ENCODE assay signal across 1 cellular context in genomic region chr20:37727247-37727956, GRCh38.
A peak's percentile ranks its signal among the peaks of the same experiment; 100 is the strongest.
TF ChIP-seq lines count a peak whose summit lies in the region.

No MANE protein-coding gene starts in this region.

TF ChIP-seq in HepG2, 621 proteins besides CTCF, POLR2A, EP300 and RAD21 (continued from another document and continues in another):
- TF ChIP-seq, protein P1, sequence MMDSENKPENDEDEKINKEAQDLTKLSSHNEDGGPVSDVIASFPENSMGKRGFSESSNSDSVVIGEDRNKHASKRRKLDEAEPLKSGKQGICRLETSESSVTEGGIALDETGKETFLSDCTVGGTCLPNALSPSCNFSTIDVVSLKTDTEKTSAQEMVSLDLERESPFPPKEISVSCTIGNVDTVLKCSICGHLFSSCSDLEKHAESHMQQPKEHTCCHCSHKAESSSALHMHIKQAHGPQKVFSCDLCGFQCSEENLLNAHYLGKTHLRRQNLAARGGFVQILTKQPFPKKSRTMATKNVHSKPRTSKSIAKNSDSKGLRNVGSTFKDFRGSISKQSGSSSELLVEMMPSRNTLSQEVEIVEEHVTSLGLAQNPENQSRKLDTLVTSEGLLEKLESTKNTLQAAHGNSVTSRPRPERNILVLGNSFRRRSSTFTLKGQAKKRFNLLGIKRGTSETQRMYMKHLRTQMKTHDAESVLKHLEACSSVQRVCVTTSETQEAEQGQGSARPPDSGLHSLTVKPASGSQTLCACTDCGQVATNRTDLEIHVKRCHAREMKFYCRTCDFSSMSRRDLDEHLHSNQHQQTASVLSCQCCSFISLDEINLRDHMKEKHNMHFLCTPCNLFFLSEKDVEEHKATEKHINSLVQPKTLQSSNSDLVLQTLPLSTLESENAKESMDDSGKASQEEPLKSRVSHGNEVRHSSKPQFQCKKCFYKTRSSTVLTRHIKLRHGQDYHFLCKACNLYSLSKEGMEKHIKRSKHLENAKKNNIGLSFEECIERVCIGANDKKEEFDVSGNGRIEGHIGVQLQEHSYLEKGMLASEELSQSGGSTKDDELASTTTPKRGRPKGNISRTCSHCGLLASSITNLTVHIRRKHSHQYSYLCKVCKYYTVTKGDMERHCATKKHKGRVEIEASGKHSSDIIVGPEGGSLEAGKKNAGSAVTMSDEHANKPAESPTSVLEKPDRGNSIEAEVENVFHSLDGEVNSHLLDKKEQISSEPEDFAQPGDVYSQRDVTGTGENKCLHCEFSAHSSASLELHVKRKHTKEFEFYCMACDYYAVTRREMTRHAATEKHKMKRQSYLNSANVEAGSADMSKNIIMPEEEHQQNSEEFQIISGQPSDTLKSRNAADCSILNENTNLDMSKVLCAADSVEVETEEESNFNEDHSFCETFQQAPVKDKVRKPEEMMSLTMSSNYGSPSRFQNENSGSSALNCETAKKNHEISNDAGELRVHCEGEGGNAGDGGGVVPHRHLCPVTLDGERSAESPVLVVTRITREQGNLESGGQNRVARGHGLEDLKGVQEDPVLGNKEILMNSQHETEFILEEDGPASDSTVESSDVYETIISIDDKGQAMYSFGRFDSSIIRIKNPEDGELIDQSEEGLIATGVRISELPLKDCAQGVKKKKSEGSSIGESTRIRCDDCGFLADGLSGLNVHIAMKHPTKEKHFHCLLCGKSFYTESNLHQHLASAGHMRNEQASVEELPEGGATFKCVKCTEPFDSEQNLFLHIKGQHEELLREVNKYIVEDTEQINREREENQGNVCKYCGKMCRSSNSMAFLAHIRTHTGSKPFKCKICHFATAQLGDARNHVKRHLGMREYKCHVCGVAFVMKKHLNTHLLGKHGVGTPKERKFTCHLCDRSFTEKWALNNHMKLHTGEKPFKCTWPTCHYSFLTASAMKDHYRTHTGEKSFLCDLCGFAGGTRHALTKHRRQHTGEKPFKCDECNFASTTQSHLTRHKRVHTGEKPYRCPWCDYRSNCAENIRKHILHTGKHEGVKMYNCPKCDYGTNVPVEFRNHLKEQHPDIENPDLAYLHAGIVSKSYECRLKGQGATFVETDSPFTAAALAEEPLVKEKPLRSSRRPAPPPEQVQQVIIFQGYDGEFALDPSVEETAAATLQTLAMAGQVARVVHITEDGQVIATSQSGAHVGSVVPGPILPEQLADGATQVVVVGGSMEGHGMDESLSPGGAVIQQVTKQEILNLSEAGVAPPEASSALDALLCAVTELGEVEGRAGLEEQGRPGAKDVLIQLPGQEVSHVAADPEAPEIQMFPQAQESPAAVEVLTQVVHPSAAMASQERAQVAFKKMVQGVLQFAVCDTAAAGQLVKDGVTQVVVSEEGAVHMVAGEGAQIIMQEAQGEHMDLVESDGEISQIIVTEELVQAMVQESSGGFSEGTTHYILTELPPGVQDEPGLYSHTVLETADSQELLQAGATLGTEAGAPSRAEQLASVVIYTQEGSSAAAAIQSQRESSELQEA (CRISPR knock-in tag; IDR thresholded peaks at IDR 0.05; ENCODE audit: not compliant biosample characterization), result no peak
- no peak for TF ChIP-seq ZNF468 (CRISPR knock-in tag; IDR thresholded peaks at IDR 0.05)
- no peak for TF ChIP-seq ZNF513 (CRISPR knock-in tag; conservative IDR thresholded peaks at IDR 0.05)
- TF ChIP-seq GMEB2 (CRISPR knock-in tag; IDR thresholded peaks at IDR 0.05; ENCODE audit: low read depth), result no peak
- no peak for TF ChIP-seq SNAPC5 (CRISPR knock-in tag; IDR thresholded peaks at IDR 0.05; ENCODE audit: borderline replicate concordance)
- TF ChIP-seq, protein P2, sequence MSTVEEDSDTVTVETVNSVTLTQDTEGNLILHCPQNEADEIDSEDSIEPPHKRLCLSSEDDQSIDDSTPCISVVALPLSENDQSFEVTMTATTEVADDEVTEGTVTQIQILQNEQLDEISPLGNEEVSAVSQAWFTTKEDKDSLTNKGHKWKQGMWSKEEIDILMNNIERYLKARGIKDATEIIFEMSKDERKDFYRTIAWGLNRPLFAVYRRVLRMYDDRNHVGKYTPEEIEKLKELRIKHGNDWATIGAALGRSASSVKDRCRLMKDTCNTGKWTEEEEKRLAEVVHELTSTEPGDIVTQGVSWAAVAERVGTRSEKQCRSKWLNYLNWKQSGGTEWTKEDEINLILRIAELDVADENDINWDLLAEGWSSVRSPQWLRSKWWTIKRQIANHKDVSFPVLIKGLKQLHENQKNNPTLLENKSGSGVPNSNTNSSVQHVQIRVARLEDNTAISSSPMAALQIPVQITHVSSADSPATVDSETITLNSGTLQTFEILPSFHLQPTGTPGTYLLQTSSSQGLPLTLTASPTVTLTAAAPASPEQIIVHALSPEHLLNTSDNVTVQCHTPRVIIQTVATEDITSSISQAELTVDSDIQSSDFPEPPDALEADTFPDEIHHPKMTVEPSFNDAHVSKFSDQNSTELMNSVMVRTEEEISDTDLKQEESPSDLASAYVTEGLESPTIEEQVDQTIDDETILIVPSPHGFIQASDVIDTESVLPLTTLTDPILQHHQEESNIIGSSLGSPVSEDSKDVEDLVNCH (CRISPR knock-in tag; IDR thresholded peaks at IDR 0.05), result no peak
- TF ChIP-seq HHEX (CRISPR knock-in tag; IDR thresholded peaks at IDR 0.05), result no peak
- TF ChIP-seq ZKSCAN1 (IDR thresholded peaks at IDR 0.05; ENCODE audit: low read length), result no peak
- TF ChIP-seq, protein P3, sequence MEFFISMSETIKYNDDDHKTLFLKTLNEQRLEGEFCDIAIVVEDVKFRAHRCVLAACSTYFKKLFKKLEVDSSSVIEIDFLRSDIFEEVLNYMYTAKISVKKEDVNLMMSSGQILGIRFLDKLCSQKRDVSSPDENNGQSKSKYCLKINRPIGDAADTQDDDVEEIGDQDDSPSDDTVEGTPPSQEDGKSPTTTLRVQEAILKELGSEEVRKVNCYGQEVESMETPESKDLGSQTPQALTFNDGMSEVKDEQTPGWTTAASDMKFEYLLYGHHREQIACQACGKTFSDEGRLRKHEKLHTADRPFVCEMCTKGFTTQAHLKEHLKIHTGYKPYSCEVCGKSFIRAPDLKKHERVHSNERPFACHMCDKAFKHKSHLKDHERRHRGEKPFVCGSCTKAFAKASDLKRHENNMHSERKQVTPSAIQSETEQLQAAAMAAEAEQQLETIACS (CRISPR knock-in tag; IDR thresholded peaks at IDR 0.05), result no peak
- TF ChIP-seq SMAD9 (CRISPR knock-in tag; IDR thresholded peaks at IDR 0.05), result no peak
- TF ChIP-seq, protein P4, sequence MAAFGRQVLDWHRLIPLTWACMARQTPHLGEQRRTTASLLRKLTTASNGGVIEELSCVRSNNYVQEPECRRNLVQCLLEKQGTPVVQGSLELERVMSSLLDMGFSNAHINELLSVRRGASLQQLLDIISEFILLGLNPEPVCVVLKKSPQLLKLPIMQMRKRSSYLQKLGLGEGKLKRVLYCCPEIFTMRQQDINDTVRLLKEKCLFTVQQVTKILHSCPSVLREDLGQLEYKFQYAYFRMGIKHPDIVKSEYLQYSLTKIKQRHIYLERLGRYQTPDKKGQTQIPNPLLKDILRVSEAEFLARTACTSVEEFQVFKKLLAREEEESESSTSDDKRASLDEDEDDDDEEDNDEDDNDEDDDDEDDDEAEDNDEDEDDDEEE (CRISPR knock-in tag; IDR thresholded peaks at IDR 0.05), result no peak
- TF ChIP-seq, protein P5, sequence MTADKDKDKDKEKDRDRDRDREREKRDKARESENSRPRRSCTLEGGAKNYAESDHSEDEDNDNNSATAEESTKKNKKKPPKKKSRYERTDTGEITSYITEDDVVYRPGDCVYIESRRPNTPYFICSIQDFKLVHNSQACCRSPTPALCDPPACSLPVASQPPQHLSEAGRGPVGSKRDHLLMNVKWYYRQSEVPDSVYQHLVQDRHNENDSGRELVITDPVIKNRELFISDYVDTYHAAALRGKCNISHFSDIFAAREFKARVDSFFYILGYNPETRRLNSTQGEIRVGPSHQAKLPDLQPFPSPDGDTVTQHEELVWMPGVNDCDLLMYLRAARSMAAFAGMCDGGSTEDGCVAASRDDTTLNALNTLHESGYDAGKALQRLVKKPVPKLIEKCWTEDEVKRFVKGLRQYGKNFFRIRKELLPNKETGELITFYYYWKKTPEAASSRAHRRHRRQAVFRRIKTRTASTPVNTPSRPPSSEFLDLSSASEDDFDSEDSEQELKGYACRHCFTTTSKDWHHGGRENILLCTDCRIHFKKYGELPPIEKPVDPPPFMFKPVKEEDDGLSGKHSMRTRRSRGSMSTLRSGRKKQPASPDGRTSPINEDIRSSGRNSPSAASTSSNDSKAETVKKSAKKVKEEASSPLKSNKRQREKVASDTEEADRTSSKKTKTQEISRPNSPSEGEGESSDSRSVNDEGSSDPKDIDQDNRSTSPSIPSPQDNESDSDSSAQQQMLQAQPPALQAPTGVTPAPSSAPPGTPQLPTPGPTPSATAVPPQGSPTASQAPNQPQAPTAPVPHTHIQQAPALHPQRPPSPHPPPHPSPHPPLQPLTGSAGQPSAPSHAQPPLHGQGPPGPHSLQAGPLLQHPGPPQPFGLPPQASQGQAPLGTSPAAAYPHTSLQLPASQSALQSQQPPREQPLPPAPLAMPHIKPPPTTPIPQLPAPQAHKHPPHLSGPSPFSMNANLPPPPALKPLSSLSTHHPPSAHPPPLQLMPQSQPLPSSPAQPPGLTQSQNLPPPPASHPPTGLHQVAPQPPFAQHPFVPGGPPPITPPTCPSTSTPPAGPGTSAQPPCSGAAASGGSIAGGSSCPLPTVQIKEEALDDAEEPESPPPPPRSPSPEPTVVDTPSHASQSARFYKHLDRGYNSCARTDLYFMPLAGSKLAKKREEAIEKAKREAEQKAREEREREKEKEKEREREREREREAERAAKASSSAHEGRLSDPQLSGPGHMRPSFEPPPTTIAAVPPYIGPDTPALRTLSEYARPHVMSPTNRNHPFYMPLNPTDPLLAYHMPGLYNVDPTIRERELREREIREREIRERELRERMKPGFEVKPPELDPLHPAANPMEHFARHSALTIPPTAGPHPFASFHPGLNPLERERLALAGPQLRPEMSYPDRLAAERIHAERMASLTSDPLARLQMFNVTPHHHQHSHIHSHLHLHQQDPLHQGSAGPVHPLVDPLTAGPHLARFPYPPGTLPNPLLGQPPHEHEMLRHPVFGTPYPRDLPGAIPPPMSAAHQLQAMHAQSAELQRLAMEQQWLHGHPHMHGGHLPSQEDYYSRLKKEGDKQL (CRISPR knock-in tag; IDR thresholded peaks at IDR 0.05; ENCODE audit: low read depth), result 0 out of 2 replicates have a peak, but pooled peaks have one; percentile 23
- no peak for TF ChIP-seq ZHX2 (IDR thresholded peaks at IDR 0.05; ENCODE audit: low read depth)
- no peak for TF ChIP-seq ZHX2 (CRISPR knock-in tag; IDR thresholded peaks at IDR 0.05; ENCODE audit: borderline replicate concordance)
- no peak for TF ChIP-seq BRF2 (CRISPR knock-in tag; IDR thresholded peaks at IDR 0.05)
- TF ChIP-seq FOXO1 (CRISPR knock-in tag; IDR thresholded peaks at IDR 0.05), result no peak; the same call in 1 of the 2 replicates
